7 cellular contexts compared by ENCODE assay signal in the genomic region with DNA sequence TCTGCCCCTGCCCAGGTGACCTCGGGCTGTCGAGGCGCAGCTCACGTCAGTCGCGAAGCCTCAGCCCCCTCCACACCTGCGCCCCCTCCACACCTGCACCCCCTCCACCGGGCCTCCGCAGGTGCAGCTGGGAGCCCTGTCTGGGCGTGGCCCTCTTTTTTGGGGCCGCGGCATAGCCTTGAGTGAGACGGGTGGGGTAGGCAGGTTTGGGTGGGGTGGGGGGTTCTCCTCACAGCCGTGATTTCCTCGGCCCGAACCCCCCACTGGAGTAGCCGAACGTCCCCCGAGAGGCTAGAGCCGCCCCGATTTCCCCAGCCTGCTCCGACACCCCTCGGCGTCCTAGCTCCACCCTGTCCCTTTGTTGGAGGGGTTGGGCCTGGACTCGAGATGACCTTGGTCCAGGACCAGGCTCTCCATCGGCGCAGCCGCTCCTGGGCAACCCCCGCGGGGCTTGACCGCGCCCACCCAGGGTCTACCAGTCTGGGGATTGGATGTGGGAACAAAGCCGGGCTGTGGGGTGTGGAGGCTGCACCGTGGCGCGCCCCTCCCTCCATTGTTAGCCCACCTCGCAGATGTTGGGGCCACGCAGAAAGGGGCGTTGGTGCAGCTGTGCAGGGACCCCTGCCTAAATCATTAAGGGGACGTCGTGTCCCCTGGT. TPM values are rescaled to one million over a fixed set of nuclear protein-coding genes. Genes with fewer than 3 reads are reported as not detected.
DNase-seq lines count a peak whose midpoint lies in the region; ATAC-seq, FAIRE-seq and TF ChIP-seq lines count a peak whose summit lies in the region.

No MANE protein-coding gene starts in this region.

- POLR2A ChIA-PET in OCI-LY7 (lab: Charles Lee), result interaction anchor here (0.7 to 2.7 kb wide), 9 partner anchors 21 to 50 kb away, joined by 3 to 11 read pairs (median 5); a partner anchor contains a TSS

- WGBS in small intestine, 3 donors, result 2 to 4% (median 2%) methylated on average over 23 to 41 of the region's 41 CpGs

- H3K27me3 ChIP-seq in HAP-1 (ENCODE audit: low read depth) (no peaks in the 10 kb centered on the region), small intestine (ENCODE audit: control insufficient read depth in 2 of 2, insufficient read depth in 2 of 2, low read length in 2 of 2) (peaks cover 0 to 1% of the 10 kb centered on the region in 2 donors)

- H3K27ac ChIP-seq in OCI-LY7 (ENCODE audit: low read depth, low read length, poor library complexity, severe bottlenecking), result peak overlapping the region; percentile 69
- H3K27ac ChIP-seq in small intestine (ENCODE audit: low read depth in 1 of 2, low read length in 1 of 2), result no peak overlapping the region

- no peak overlapping the region for H2AFZ ChIP-seq in OCI-LY7 (ENCODE audit: low read length)

- H3K9me2 ChIP-seq in OCI-LY7 (ENCODE audit: insufficient read depth, low read length), result no peaks in the 10 kb centered on the region

- peaks cover 25% of the 10 kb centered on the region for H3K4me1 ChIP-seq in HAP-1
- peaks cover 44% of the 10 kb centered on the region for H3K4me1 ChIP-seq in OCI-LY7 (ENCODE audit: insufficient read depth, low read length, poor library complexity, severe bottlenecking)
- peaks cover 2 to 17% of the 10 kb centered on the region in 2 donors for H3K4me1 ChIP-seq in small intestine (ENCODE audit: control insufficient read depth in 2 of 2, insufficient read depth in 1 of 2, low read depth in 1 of 2, low read length in 1 of 2)

- peak overlapping the region; percentile 89 for H3K4me2 ChIP-seq in OCI-LY7 (ENCODE audit: low read length)

- H3K36me3 ChIP-seq in HAP-1 (replicated peaks), result no peaks in the 10 kb centered on the region
- peaks cover 21% of the 10 kb centered on the region for H3K36me3 ChIP-seq in OCI-LY7 (ENCODE audit: insufficient read depth, low read length)
- H3K36me3 ChIP-seq in small intestine (ENCODE audit: control insufficient read depth in 2 of 2, insufficient read depth in 2 of 2, low read length in 2 of 2), result no peaks in the 10 kb centered on the region

- in situ Hi-C loops in HAP-1 (cut with MboI; ENCODE audit: low sequenced_read_pairs), result no loop called here

- H4K20me1 ChIP-seq in OCI-LY7 (ENCODE audit: insufficient read depth, low read length), result peaks cover 9% of the 10 kb centered on the region; the same call in 1 of the 2 replicates

- CTCF ChIA-PET in OCI-LY7 (lab: Charles Lee; ENCODE audit: unreplicated experiment), result interaction anchor here (1.4 kb wide), 1 partner anchor 19 kb away, joined by 5 read pairs; no protein-coding TSS in a partner anchor

- peaks cover 51% of the 10 kb centered on the region for H3K79me2 ChIP-seq in OCI-LY7 (ENCODE audit: insufficient read depth, low read depth, low read length)

- intact Hi-C loops in OCI-LY7 (cut with micrococcal nuclease; ENCODE audit: unreplicated experiment), result loop anchor here (1.0 to 5.0 kb wide), 4 partner anchors 25 to 154 kb away; a partner anchor contains a TSS
- intact Hi-C loops in sciatic nerve (cut with DNase I), result no loop called here

- DNase-seq in HAP-1 (ENCODE audit: low spot score in 2 of 2) (peak; percentile 28 to 80), OCI-LY7 (ENCODE audit: low spot score) (no peak), fibroblast of the aortic adventitia (ENCODE audit: low read depth) (no peak), small intestine (no peak), sciatic nerve (ENCODE audit: low spot score) (no peak)
- DNase-seq in activated CD4-positive, alpha-beta T cell treated with anti-CD3 and anti-CD28 coated beads for 1 hour, result no peak

- BruUV-seq in OCI-LY7 (replicated peaks; lab: Mats Ljungman, UMichigan), result no TSS peak

- H3K4me3 ChIP-seq in HAP-1 (peak overlapping the region; percentile 61), OCI-LY7 (ENCODE audit: low read depth, low read length, poor library complexity, severe bottlenecking) (peak overlapping the region; percentile 94), fibroblast of the aortic adventitia (ENCODE audit: low read depth, low read length) (peak overlapping the region; percentile 82), small intestine (ENCODE audit: low read depth in 1 of 2, low read length in 2 of 2) (peak overlapping the region; percentile 34 to 56)

- H3K9me3 ChIP-seq in HAP-1 (no peaks in the 10 kb centered on the region), OCI-LY7 (ENCODE audit: low read length) (no peaks in the 10 kb centered on the region), small intestine (ENCODE audit: control insufficient read depth, low read depth) (no peaks in the 10 kb centered on the region)

- no peak for TF ChIP-seq CTCF in OCI-LY7 (conservative IDR thresholded peaks at IDR 0.05; ENCODE audit: low read length)
- TF ChIP-seq CTCF in fibroblast of the aortic adventitia (IDR thresholded peaks at IDR 0.05; ENCODE audit: insufficient read depth, low read length), result no peak

- ATAC-seq in GM18867 (IDR thresholded peaks at IDR 0.05; ENCODE audit: unreplicated experiment), result no peak
- no peak for ATAC-seq in sciatic nerve

- no peak for FAIRE-seq in small intestine (lab: Jason Lieb, UNC)

RNA-seq across cellular contexts. Expression of a gene that starts 0.6 kb away (rescaled TPM):
- total RNA-seq in OCI-LY7 (2014; rRNA removed; shearing (Covaris generic)), result 59.6 and 63.7 TPM in 2 replicates
- total RNA-seq in OCI-LY7 (2022), result 118 and 192 TPM in 2 replicates
- total RNA-seq in fibroblast of the aortic adventitia (ENCODE audit: low replicate concordance), result 42.3 and 299 TPM in 2 replicates
- polyA plus RNA-seq in small intestine, result 10 to 100 TPM in 1 of 3 donors, 1 to 10 TPM in 1, under 1 TPM in 1; 0.89 to 42.0 (median 2.7) TPM
- total RNA-seq in sciatic nerve, result 2.0 TPM

RNA-seq across cellular contexts. Expression of a gene that starts 5.1 kb away (rescaled TPM):
- total RNA-seq in OCI-LY7 (2014; rRNA removed; shearing (Covaris generic)), result 7.3 and 8.3 TPM in 2 replicates
- total RNA-seq in OCI-LY7 (2022), result 22.3 and 23.8 TPM in 2 replicates
- total RNA-seq in fibroblast of the aortic adventitia (ENCODE audit: low replicate concordance), result 5.2 and 8.1 TPM in 2 replicates
- polyA plus RNA-seq in small intestine, result 1 to 10 TPM; 3.4 to 5.1 (median 4.3) TPM
- total RNA-seq in sciatic nerve, result 5.8 TPM

RNA-seq across cellular contexts. Expression of a gene that starts 24.8 kb away (rescaled TPM):
- total RNA-seq in OCI-LY7 (2014; rRNA removed; shearing (Covaris generic)), result 222 and 292 TPM in 2 replicates
- total RNA-seq in OCI-LY7 (2022), result 295 and 380 TPM in 2 replicates
- 56.9 and 111 TPM in 2 replicates for total RNA-seq in fibroblast of the aortic adventitia (ENCODE audit: low replicate concordance)
- polyA plus RNA-seq in small intestine, result 10 to 100 TPM; 18.3 to 33.2 (median 28.8) TPM
- 60.2 TPM for total RNA-seq in sciatic nerve

RNA-seq across cellular contexts. Expression of a gene that starts 50.4 kb away (rescaled TPM):
- total RNA-seq in OCI-LY7 (2014; rRNA removed; shearing (Covaris generic)), result 120 and 141 TPM in 2 replicates
- total RNA-seq in OCI-LY7 (2022) (255 and 263 TPM in 2 replicates), fibroblast of the aortic adventitia (ENCODE audit: low replicate concordance) (163 and 417 TPM in 2 replicates), sciatic nerve (206 TPM)
- polyA plus RNA-seq in small intestine, result 100 to 1,000 TPM; 130 to 356 (median 204) TPM

Comparison
In these comparisons a context has a peak if more than half of its experiments do, and no peak if none do; other contexts are left out.
1. DNase-seq: peak in HAP-1 (2 of 2); none in OCI-LY7 (single experiment), fibroblast of the aortic adventitia (single experiment), small intestine (single experiment), sciatic nerve (single experiment) and activated CD4-positive, alpha-beta T cell treated with anti-CD3 and anti-CD28 coated beads for 1 hour (single experiment).
2. RNA of a gene that starts 0.6 kb away (total RNA-seq): 42.3 to 299 TPM in fibroblast of the aortic adventitia and 59.6 to 192 TPM in OCI-LY7; 2.0 TPM in sciatic nerve (single experiment); every median in the first group is over 10 times any median in the second.
3. Peak in every context shown above with its lines, with median percentiles within 50 percentile points of each other: H3K4me3 ChIP-seq.